Comparison of ENCODE assay signal across 8 cellular contexts in genomic region chr12:6752181-6752930, GRCh38. TPM values are rescaled to one million over a fixed set of nuclear protein-coding genes. Genes with fewer than 3 reads are reported as not detected.
DNase-seq lines count a peak whose midpoint lies in the region; ATAC-seq and TF ChIP-seq lines count a peak whose summit lies in the region.

No MANE protein-coding gene starts in this region.

- no peaks in the 10 kb centered on the region for H3K9me3 ChIP-seq in CD8-positive, alpha-beta T cell (ENCODE audit: low read length)
- H3K9me3 ChIP-seq in SJSA1 (replicated peaks) = no peaks in the 10 kb centered on the region
- H3K9me3 ChIP-seq in duodenal mucosa (ENCODE audit: control insufficient read depth in 1 of 2, low read length in 2 of 2) = no peaks in the 10 kb centered on the region
- no peaks in the 10 kb centered on the region for H3K9me3 ChIP-seq in suprapubic skin

- no peak for TF ChIP-seq CTCF in CD8-positive, alpha-beta T cell (IDR thresholded peaks at IDR 0.05)
- peak in 1 of 2 donors; percentile 10 for TF ChIP-seq CTCF in suprapubic skin (IDR thresholded peaks at IDR 0.05)

- peak overlapping the region; percentile 83 for H3K27ac ChIP-seq in CD8-positive, alpha-beta T cell (ENCODE audit: low read depth, low read length)
- H3K27ac ChIP-seq in SJSA1 = peak overlapping the region; percentile 83
- H3K27ac ChIP-seq in duodenal mucosa (ENCODE audit: low read depth, low read length) = peak overlapping the region; percentile 98
- H3K27ac ChIP-seq in suprapubic skin = peak overlapping the region; percentile 92

- TF ChIP-seq EP300 in suprapubic skin (IDR thresholded peaks at IDR 0.05) = no peak

- H3K27me3 Mint-ChIP-seq in CD8-positive, alpha-beta T cell (ENCODE audit: low read depth) = peaks cover 2% of the 10 kb centered on the region
- peaks cover 2% of the 10 kb centered on the region for H3K27me3 Mint-ChIP-seq in memory B cell

- H3K4me1 ChIP-seq in CD8-positive, alpha-beta T cell (ENCODE audit: insufficient read depth, low read length) = peaks cover 17% of the 10 kb centered on the region
- peaks cover 11% of the 10 kb centered on the region for H3K4me1 ChIP-seq in SJSA1 (replicated peaks)
- peaks cover 13 to 20% of the 10 kb centered on the region in 2 donors for H3K4me1 ChIP-seq in duodenal mucosa (ENCODE audit: control insufficient read depth in 1 of 2, insufficient read depth in 2 of 2, low read length in 2 of 2)
- peaks cover 19% of the 10 kb centered on the region for H3K4me1 ChIP-seq in suprapubic skin

- peak overlapping the region; percentile 96 for H3K4me3 Mint-ChIP-seq in CD8-positive, alpha-beta T cell
- H3K4me3 Mint-ChIP-seq in memory B cell = peak overlapping the region; percentile 95

- H3K4me1 Mint-ChIP-seq in CD8-positive, alpha-beta T cell (ENCODE audit: low read depth) = peaks cover 21% of the 10 kb centered on the region
- H3K4me1 Mint-ChIP-seq in memory B cell = peaks cover 14% of the 10 kb centered on the region

- H3K36me3 ChIP-seq in CD8-positive, alpha-beta T cell (ENCODE audit: insufficient read depth, low read length) = peaks cover 16% of the 10 kb centered on the region
- H3K36me3 ChIP-seq in SJSA1 (peaks cover 53% of the 10 kb centered on the region), duodenal mucosa (ENCODE audit: control insufficient read depth in 1 of 2, insufficient read depth in 2 of 2, low read length in 2 of 2) (peaks cover 26 to 42% of the 10 kb centered on the region in 2 donors), suprapubic skin (peaks cover 42% of the 10 kb centered on the region)

- H3K9ac ChIP-seq in duodenal mucosa (ENCODE audit: low read depth in 1 of 2, low read length in 2 of 2) = peak overlapping the region; percentile 94 to 99

- POLR2A ChIA-PET in CD8-positive, alpha-beta T cell (lab: Charles Lee) = interaction anchor here (0.6 to 3.1 kb wide), 18 partner anchors 8 to 191 kb away, joined by 3 to 31 read pairs (median 6); partner anchors contain the start of genes C12orf57, CDCA3, COPS7A and LAG3

- H3K36me3 Mint-ChIP-seq in CD8-positive, alpha-beta T cell = peaks cover 51% of the 10 kb centered on the region
- peaks cover 20% of the 10 kb centered on the region for H3K36me3 Mint-ChIP-seq in memory B cell

- ATAC-seq in CD8-positive, alpha-beta T cell = peak; percentile 4
- ATAC-seq in HG02840 (IDR thresholded peaks at IDR 0.05; ENCODE audit: low FRiP score, unreplicated experiment) = peak; percentile 8
- no peak for ATAC-seq in memory B cell (ENCODE audit: low read depth)
- ATAC-seq in GM18909 (IDR thresholded peaks at IDR 0.05; ENCODE audit: poor library complexity, unreplicated experiment) = no peak

- peak in 1 of 7 experiments; percentile 52 for DNase-seq in CD8-positive, alpha-beta T cell
- DNase-seq in SJSA1 (ENCODE audit: low read depth in 1 of 2, low spot score in 2 of 2) (peak; percentile 52 to 59), memory B cell (ENCODE audit: low spot score in 2 of 2) (no peak), suprapubic skin (ENCODE audit: low spot score in 2 of 2) (peak in 1 of 2 donors; percentile 83), AML-193 (lab: John Stamatoyannopoulos, UW) (no peak)

- H3K27me3 ChIP-seq in CD8-positive, alpha-beta T cell (ENCODE audit: insufficient read depth, low read length) = no peaks in the 10 kb centered on the region
- H3K27me3 ChIP-seq in SJSA1 (replicated peaks) = no peaks in the 10 kb centered on the region
- H3K27me3 ChIP-seq in duodenal mucosa (ENCODE audit: control insufficient read depth in 1 of 2, insufficient read depth in 2 of 2, low read length in 2 of 2) = no peaks in the 10 kb centered on the region
- no peaks in the 10 kb centered on the region for H3K27me3 ChIP-seq in suprapubic skin

- WGBS in suprapubic skin = 9% methylated on average over 14 of the region's 25 CpGs

- CTCF ChIA-PET in CD8-positive, alpha-beta T cell (lab: Charles Lee) = interaction anchor here (0.5 to 18.4 kb wide), 27 partner anchors 8 to 301 kb away, joined by 3 to 403 read pairs (median 5); partner anchors contain the start of genes CDCA3, COPS7A, GPR162 and LAG3

- H3K9me3 Mint-ChIP-seq in CD8-positive, alpha-beta T cell = no peaks in the 10 kb centered on the region
- H3K9me3 Mint-ChIP-seq in memory B cell = no peaks in the 10 kb centered on the region

- H3K4me3 ChIP-seq in CD8-positive, alpha-beta T cell (ENCODE audit: low read depth, low read length) = peak overlapping the region; percentile 92
- H3K4me3 ChIP-seq in SJSA1 (peak overlapping the region; percentile 88), duodenal mucosa (ENCODE audit: low read depth in 1 of 2, low read length in 2 of 2) (peak overlapping the region; percentile 89 to 91), suprapubic skin (peak overlapping the region; percentile 86)

- H3K27ac Mint-ChIP-seq in CD8-positive, alpha-beta T cell = peak overlapping the region; percentile 98
- peak overlapping the region; percentile 96 for H3K27ac Mint-ChIP-seq in memory B cell

- intact Hi-C loops in CD8-positive, alpha-beta T cell (cut with DNase I, micrococcal nuclease) = loop anchor here in 1 of 2 experiments (2.0 to 5.0 kb wide), 2 partner anchors 218 to 435 kb away; partner anchors contain the start of genes EMG1, PEX5 and PHB2

- TF ChIP-seq POLR2A in suprapubic skin (IDR thresholded peaks at IDR 0.05) = no peak

RNA-seq across cellular contexts. Expression of gene MLF2, which starts 0.6 kb away (rescaled TPM):
- total RNA-seq in CD8-positive, alpha-beta T cell = 100 to 1,000 TPM; 106 to 111 TPM
- total RNA-seq in SJSA1 (2014; rRNA removed; shearing (Covaris generic)) = 171 and 243 TPM in 2 replicates
- total RNA-seq in suprapubic skin = 100 to 1,000 TPM; 147 to 195 (median 180) TPM

RNA-seq across cellular contexts. Expression of gene PTMS, which starts 13.8 kb away (rescaled TPM):
- 1 to 10 TPM; 4.7 to 5.2 TPM for total RNA-seq in CD8-positive, alpha-beta T cell
- total RNA-seq in SJSA1 (2014; rRNA removed; shearing (Covaris generic)) = 243 and 442 TPM in 2 replicates
- total RNA-seq in suprapubic skin = 100 to 1,000 TPM in 2 of 4 donors, 10 to 100 TPM in 2; 91.2 to 128 (median 99.8) TPM

RNA-seq across cellular contexts. Expression of gene LAG3, which starts 20.0 kb away (rescaled TPM):
- total RNA-seq in CD8-positive, alpha-beta T cell = 1 to 10 TPM; 8.5 to 9.3 TPM
- 0.13 and 0.47 TPM in 2 replicates for total RNA-seq in SJSA1 (2014; rRNA removed; shearing (Covaris generic))
- 1 to 10 TPM in 1 of 4 donors, under 1 TPM in 1, not detected in 2; 0.60 to 1.4 TPM for total RNA-seq in suprapubic skin

RNA-seq across cellular contexts. Expression of gene COPS7A, which starts 28.5 kb away (rescaled TPM):
- 10 to 100 TPM; 11.0 to 11.1 TPM for total RNA-seq in CD8-positive, alpha-beta T cell
- total RNA-seq in SJSA1 (2014; rRNA removed; shearing (Covaris generic)) = 80.2 and 82.4 TPM in 2 replicates
- 10 to 100 TPM; 50.2 to 70.7 (median 66.6) TPM for total RNA-seq in suprapubic skin

RNA-seq across cellular contexts. Expression of gene CD4, which starts 37.0 kb away (rescaled TPM):
- total RNA-seq in CD8-positive, alpha-beta T cell = under 1 TPM; 0.54 to 1.00 TPM
- total RNA-seq in SJSA1 (2014; rRNA removed; shearing (Covaris generic)) = not detected in 2 replicates
- total RNA-seq in suprapubic skin = 1 to 10 TPM; 2.5 to 5.4 (median 3.9) TPM

Comparison
In these comparisons a context has a peak if more than half of its experiments do, and no peak if none do; other contexts are left out.
1. ATAC-seq: peak in CD8-positive, alpha-beta T cell (single experiment) and HG02840 (single experiment); none in memory B cell (single experiment) and GM18909 (single experiment).
2. DNase-seq: peak in SJSA1 (2 of 2); none in memory B cell (0 of 2) and AML-193 (0 of 2).
3. RNA of gene PTMS, which starts 13.8 kb away (total RNA-seq): 243 to 442 TPM in SJSA1 and 91.2 to 128 TPM in suprapubic skin; 4.7 to 5.2 TPM in CD8-positive, alpha-beta T cell; every median in the first group is over 10 times any median in the second.
4. Peak in every context shown above with its lines, with median percentiles within 50 percentile points of each other: H3K27ac ChIP-seq and H3K4me3 ChIP-seq.